8 cellular contexts compared by ENCODE assay signal in genomic region chr3:148379763-148380162, GRCh38.
DNase-seq lines count a peak whose midpoint lies in the region; ATAC-seq and TF ChIP-seq lines count a peak whose summit lies in the region.

No MANE protein-coding gene starts in this region.

- no peaks in the 10 kb centered on the region for H3K9me3 ChIP-seq in mucosa of descending colon

- ATAC-seq in GM18867 (IDR thresholded peaks at IDR 0.05; ENCODE audit: unreplicated experiment), result peak; percentile 99
- peak; percentile 79 for ATAC-seq in HG03045 (IDR thresholded peaks at IDR 0.05; ENCODE audit: unreplicated experiment)
- ATAC-seq in mucosa of descending colon, result peak; percentile 71

- intact Hi-C loops in mucosa of descending colon (cut with DNase I, micrococcal nuclease), result loop anchor here in 1 of 2 donors (10.0 kb wide), 1 partner anchor 565 kb away; no protein-coding TSS in a partner anchor

- no peak overlapping the region for H3K4me3 ChIP-seq in choroid plexus epithelial cell (ENCODE audit: low read depth, low read length)
- no peak overlapping the region for H3K4me3 ChIP-seq in mucosa of descending colon

- no peaks in the 10 kb centered on the region for H3K36me3 ChIP-seq in mucosa of descending colon (ENCODE audit: low read depth)

- H3K4me1 ChIP-seq in mucosa of descending colon (ENCODE audit: low read depth), result no peaks in the 10 kb centered on the region

- DNase-seq in AG20443 (ENCODE audit: low spot score) (peak; percentile 37), NCI-H460 (ENCODE audit: extremely low read depth, low read depth) (peak; percentile 43), choroid plexus epithelial cell (ENCODE audit: low read depth) (peak; percentile 90), mucosa of descending colon (peak in 1 of 3 donors; percentile 14), MV-4-11 (lab: John Stamatoyannopoulos, UW) (no peak)
- no peak for DNase-seq in activated CD4-positive, alpha-beta T cell treated with anti-CD3 and anti-CD28 coated beads for 1 hour

- TF ChIP-seq CTCF in choroid plexus epithelial cell (conservative IDR thresholded peaks at IDR 0.05; ENCODE audit: low read depth, low read length), result peak; percentile 70
- no peak for TF ChIP-seq CTCF in mucosa of descending colon (IDR thresholded peaks at IDR 0.05)

Comparison
In these comparisons a context has a peak if more than half of its experiments do, and no peak if none do; other contexts are left out.
1. DNase-seq: peak in AG20443 (single experiment), NCI-H460 (single experiment) and choroid plexus epithelial cell (single experiment); none in MV-4-11 (single experiment) and activated CD4-positive, alpha-beta T cell treated with anti-CD3 and anti-CD28 coated beads for 1 hour (single experiment).
2. Peak in every context shown above with its lines, with median percentiles within 50 percentile points of each other: ATAC-seq.